Comparison of ENCODE assay signal across 1 cellular context in the genomic region with DNA sequence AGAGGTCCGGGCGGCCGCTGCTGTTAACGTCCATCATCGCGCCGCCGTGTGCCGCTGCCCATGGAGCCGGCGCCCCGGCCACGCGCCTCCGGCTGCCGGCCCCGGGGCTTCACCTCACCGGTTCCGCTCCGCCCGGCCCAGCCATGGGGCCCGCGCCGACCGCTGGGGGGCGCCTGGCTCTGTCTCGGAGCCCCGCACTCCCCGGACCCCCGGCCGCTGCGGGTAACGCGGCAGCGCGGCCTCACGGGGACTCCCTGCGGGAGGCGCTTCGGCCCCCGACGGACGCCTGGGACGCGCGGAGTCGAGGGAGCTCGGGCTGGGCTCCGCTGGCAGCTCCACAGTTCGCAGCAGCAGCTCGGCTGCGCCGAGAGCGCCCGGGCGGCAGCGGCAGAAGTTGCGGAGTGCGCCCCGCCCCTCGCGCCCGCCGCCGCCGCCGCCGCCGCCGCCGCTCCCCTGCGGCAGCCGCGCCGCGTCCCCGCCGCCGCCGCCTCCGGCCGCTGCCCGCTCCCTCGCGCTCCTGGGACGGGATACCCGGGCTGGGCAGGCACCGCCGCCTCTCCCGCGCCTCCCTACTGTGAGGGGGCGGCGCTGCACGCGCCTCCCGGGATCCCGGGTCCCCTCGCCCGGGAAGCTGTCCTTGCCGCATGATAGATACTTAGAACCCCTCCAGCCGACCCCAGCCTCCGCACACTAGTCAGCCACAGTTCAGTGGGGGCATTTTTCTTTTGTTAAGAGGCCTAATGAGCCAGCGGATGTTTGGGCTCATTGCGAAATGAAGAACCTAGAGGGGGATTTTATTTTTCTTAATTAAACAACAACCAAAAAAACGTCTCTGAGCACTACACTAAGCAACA.
TF ChIP-seq lines count a peak whose summit lies in the region.

A gene (minus strand): TSS at position 405 of the 854 bp plus-strand sequence. CDS start 368 bp downstream, at position 37.

TF ChIP-seq in HepG2, 621 proteins besides CTCF, POLR2A, EP300 and RAD21 (continued from another document and continues in another):
- TF ChIP-seq, protein P1, sequence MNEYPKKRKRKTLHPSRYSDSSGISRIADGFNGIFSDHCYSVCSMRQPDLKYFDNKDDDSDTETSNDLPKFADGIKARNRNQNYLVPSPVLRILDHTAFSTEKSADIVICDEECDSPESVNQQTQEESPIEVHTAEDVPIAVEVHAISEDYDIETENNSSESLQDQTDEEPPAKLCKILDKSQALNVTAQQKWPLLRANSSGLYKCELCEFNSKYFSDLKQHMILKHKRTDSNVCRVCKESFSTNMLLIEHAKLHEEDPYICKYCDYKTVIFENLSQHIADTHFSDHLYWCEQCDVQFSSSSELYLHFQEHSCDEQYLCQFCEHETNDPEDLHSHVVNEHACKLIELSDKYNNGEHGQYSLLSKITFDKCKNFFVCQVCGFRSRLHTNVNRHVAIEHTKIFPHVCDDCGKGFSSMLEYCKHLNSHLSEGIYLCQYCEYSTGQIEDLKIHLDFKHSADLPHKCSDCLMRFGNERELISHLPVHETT (CRISPR knock-in tag; conservative IDR thresholded peaks at IDR 0.05): no peak
- TF ChIP-seq ZNF335 (CRISPR knock-in tag; IDR thresholded peaks at IDR 0.05): no peak
- TF ChIP-seq ZNF878 (CRISPR knock-in tag; IDR thresholded peaks at IDR 0.05): no peak
- no peak for TF ChIP-seq KLF13 (CRISPR knock-in tag; IDR thresholded peaks at IDR 0.05)
- TF ChIP-seq ZNF260 (CRISPR knock-in tag; IDR thresholded peaks at IDR 0.05; ENCODE audit: borderline replicate concordance, low read depth): no peak
- TF ChIP-seq SP2 (CRISPR knock-in tag; IDR thresholded peaks at IDR 0.05): no peak
- no peak for TF ChIP-seq JARID2 (CRISPR knock-in tag; IDR thresholded peaks at IDR 0.05; ENCODE audit: insufficient replicate concordance)
- TF ChIP-seq ZNF790 (CRISPR knock-in tag; IDR thresholded peaks at IDR 0.05; ENCODE audit: borderline replicate concordance): no peak
- TF ChIP-seq, protein P2, sequence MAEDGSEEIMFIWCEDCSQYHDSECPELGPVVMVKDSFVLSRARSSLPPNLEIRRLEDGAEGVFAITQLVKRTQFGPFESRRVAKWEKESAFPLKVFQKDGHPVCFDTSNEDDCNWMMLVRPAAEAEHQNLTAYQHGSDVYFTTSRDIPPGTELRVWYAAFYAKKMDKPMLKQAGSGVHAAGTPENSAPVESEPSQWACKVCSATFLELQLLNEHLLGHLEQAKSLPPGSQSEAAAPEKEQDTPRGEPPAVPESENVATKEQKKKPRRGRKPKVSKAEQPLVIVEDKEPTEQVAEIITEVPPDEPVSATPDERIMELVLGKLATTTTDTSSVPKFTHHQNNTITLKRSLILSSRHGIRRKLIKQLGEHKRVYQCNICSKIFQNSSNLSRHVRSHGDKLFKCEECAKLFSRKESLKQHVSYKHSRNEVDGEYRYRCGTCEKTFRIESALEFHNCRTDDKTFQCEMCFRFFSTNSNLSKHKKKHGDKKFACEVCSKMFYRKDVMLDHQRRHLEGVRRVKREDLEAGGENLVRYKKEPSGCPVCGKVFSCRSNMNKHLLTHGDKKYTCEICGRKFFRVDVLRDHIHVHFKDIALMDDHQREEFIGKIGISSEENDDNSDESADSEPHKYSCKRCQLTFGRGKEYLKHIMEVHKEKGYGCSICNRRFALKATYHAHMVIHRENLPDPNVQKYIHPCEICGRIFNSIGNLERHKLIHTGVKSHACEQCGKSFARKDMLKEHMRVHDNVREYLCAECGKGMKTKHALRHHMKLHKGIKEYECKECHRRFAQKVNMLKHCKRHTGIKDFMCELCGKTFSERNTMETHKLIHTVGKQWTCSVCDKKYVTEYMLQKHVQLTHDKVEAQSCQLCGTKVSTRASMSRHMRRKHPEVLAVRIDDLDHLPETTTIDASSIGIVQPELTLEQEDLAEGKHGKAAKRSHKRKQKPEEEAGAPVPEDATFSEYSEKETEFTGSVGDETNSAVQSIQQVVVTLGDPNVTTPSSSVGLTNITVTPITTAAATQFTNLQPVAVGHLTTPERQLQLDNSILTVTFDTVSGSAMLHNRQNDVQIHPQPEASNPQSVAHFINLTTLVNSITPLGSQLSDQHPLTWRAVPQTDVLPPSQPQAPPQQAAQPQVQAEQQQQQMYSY (CRISPR knock-in tag; IDR thresholded peaks at IDR 0.05): no peak
- TF ChIP-seq PITX1 (CRISPR knock-in tag; IDR thresholded peaks at IDR 0.05): no peak
- peak; percentile 32; the same call in 1 of the 2 replicates for TF ChIP-seq ZNF709 (CRISPR knock-in tag; IDR thresholded peaks at IDR 0.05)
- TF ChIP-seq, protein P3, sequence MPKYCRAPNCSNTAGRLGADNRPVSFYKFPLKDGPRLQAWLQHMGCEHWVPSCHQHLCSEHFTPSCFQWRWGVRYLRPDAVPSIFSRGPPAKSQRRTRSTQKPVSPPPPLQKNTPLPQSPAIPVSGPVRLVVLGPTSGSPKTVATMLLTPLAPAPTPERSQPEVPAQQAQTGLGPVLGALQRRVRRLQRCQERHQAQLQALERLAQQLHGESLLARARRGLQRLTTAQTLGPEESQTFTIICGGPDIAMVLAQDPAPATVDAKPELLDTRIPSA (CRISPR knock-in tag; IDR thresholded peaks at IDR 0.05; ENCODE audit: borderline replicate concordance): no peak
- TF ChIP-seq, protein P4, sequence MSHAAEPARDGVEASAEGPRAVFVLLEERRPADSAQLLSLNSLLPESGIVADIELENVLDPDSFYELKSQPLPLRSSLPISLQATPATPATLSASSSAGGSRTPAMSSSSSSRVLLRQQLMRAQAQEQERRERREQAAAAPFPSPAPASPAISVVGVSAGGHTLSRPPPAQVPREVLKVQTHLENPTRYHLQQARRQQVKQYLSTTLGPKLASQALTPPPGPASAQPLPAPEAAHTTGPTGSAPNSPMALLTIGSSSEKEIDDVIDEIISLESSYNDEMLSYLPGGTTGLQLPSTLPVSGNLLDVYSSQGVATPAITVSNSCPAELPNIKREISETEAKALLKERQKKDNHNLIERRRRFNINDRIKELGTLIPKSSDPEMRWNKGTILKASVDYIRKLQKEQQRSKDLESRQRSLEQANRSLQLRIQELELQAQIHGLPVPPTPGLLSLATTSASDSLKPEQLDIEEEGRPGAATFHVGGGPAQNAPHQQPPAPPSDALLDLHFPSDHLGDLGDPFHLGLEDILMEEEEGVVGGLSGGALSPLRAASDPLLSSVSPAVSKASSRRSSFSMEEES (CRISPR knock-in tag; IDR thresholded peaks at IDR 0.05): no peak
- TF ChIP-seq, protein P5, sequence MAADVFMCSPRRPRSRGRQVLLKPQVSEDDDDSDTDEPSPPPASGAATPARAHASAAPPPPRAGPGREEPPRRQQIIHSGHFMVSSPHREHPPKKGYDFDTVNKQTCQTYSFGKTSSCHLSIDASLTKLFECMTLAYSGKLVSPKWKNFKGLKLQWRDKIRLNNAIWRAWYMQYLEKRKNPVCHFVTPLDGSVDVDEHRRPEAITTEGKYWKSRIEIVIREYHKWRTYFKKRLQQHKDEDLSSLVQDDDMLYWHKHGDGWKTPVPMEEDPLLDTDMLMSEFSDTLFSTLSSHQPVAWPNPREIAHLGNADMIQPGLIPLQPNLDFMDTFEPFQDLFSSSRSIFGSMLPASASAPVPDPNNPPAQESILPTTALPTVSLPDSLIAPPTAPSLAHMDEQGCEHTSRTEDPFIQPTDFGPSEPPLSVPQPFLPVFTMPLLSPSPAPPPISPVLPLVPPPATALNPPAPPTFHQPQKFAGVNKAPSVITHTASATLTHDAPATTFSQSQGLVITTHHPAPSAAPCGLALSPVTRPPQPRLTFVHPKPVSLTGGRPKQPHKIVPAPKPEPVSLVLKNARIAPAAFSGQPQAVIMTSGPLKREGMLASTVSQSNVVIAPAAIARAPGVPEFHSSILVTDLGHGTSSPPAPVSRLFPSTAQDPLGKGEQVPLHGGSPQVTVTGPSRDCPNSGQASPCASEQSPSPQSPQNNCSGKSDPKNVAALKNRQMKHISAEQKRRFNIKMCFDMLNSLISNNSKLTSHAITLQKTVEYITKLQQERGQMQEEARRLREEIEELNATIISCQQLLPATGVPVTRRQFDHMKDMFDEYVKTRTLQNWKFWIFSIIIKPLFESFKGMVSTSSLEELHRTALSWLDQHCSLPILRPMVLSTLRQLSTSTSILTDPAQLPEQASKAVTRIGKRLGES (CRISPR knock-in tag; IDR thresholded peaks at IDR 0.05; ENCODE audit: borderline replicate concordance): no peak
- no peak for TF ChIP-seq IRX3 (CRISPR knock-in tag; IDR thresholded peaks at IDR 0.05; ENCODE audit: borderline replicate concordance, low read depth)
- no peak for TF ChIP-seq ZNF569 (CRISPR knock-in tag; IDR thresholded peaks at IDR 0.05; ENCODE audit: borderline replicate concordance)
- no peak for TF ChIP-seq NCOA1 (CRISPR knock-in tag; IDR thresholded peaks at IDR 0.05)
- TF ChIP-seq TBL1XR1 (IDR thresholded peaks at IDR 0.05; ENCODE audit: borderline replicate concordance, low read length, partially characterized antibody): no peak
- no peak for TF ChIP-seq CEBPG (CRISPR knock-in tag; IDR thresholded peaks at IDR 0.05)
- TF ChIP-seq CEBPB (IDR thresholded peaks at IDR 0.05; ENCODE audit: borderline replicate concordance, low read depth, low read length): no peak
- TF ChIP-seq ZNF329 (CRISPR knock-in tag; IDR thresholded peaks at IDR 0.05; ENCODE audit: low read depth): 0 out of 2 replicates have a peak, but pooled peaks have one; percentile 30
- peak; percentile 32; the same call in 1 of the 2 replicates for TF ChIP-seq GABPB1 (CRISPR knock-in tag; IDR thresholded peaks at IDR 0.05)
- TF ChIP-seq, protein P6, sequence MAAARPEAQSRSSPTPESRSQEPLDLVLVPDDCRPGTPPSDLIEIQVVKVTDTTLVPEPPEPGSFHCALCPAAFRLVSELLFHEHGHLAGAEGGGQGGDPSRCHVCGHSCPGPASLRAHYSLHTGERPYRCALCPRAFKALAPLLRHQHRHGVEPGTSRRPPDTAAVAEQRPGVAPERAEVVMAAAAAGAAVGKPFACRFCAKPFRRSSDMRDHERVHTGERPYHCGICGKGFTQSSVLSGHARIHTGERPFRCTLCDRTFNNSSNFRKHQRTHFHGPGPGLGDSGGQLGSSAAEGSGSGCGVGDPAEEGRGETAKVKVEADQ (CRISPR knock-in tag; IDR thresholded peaks at IDR 0.05; ENCODE audit: borderline replicate concordance): no peak
- TF ChIP-seq, protein P7, sequence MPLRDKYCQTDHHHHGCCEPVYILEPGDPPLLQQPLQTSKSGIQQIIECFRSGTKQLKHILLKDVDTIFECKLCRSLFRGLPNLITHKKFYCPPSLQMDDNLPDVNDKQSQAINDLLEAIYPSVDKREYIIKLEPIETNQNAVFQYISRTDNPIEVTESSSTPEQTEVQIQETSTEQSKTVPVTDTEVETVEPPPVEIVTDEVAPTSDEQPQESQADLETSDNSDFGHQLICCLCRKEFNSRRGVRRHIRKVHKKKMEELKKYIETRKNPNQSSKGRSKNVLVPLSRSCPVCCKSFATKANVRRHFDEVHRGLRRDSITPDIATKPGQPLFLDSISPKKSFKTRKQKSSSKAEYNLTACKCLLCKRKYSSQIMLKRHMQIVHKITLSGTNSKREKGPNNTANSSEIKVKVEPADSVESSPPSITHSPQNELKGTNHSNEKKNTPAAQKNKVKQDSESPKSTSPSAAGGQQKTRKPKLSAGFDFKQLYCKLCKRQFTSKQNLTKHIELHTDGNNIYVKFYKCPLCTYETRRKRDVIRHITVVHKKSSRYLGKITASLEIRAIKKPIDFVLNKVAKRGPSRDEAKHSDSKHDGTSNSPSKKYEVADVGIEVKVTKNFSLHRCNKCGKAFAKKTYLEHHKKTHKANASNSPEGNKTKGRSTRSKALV (CRISPR knock-in tag; IDR thresholded peaks at IDR 0.05): no peak
- TF ChIP-seq ZNF616 (CRISPR knock-in tag; IDR thresholded peaks at IDR 0.05; ENCODE audit: low read depth): no peak
- TF ChIP-seq, protein P8, sequence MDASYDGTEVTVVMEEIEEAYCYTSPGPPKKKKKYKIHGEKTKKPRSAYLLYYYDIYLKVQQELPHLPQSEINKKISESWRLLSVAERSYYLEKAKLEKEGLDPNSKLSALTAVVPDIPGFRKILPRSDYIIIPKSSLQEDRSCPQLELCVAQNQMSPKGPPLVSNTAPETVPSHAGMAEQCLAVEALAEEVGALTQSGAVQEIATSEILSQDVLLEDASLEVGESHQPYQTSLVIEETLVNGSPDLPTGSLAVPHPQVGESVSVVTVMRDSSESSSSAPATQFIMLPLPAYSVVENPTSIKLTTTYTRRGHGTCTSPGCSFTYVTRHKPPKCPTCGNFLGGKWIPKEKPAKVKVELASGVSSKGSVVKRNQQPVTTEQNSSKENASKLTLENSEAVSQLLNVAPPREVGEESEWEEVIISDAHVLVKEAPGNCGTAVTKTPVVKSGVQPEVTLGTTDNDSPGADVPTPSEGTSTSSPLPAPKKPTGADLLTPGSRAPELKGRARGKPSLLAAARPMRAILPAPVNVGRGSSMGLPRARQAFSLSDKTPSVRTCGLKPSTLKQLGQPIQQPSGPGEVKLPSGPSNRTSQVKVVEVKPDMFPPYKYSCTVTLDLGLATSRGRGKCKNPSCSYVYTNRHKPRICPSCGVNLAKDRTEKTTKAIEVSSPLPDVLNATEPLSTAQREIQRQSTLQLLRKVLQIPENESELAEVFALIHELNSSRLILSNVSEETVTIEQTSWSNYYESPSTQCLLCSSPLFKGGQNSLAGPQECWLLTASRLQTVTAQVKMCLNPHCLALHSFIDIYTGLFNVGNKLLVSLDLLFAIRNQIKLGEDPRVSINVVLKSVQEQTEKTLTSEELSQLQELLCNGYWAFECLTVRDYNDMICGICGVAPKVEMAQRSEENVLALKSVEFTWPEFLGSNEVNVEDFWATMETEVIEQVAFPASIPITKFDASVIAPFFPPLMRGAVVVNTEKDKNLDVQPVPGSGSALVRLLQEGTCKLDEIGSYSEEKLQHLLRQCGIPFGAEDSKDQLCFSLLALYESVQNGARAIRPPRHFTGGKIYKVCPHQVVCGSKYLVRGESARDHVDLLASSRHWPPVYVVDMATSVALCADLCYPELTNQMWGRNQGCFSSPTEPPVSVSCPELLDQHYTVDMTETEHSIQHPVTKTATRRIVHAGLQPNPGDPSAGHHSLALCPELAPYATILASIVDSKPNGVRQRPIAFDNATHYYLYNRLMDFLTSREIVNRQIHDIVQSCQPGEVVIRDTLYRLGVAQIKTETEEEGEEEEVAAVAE (CRISPR knock-in tag; IDR thresholded peaks at IDR 0.05; ENCODE audit: borderline replicate concordance): no peak
- TF ChIP-seq, protein P9, sequence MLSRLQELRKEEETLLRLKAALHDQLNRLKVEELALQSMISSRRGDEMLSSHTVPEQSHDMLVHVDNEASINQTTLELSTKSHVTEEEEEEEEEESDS (CRISPR knock-in tag; IDR thresholded peaks at IDR 0.05; ENCODE audit: borderline replicate concordance): no peak
- TF ChIP-seq, protein P10, sequence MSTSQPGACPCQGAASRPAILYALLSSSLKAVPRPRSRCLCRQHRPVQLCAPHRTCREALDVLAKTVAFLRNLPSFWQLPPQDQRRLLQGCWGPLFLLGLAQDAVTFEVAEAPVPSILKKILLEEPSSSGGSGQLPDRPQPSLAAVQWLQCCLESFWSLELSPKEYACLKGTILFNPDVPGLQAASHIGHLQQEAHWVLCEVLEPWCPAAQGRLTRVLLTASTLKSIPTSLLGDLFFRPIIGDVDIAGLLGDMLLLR (CRISPR knock-in tag; IDR thresholded peaks at IDR 0.05): no peak
- no peak for TF ChIP-seq HMGA1 (CRISPR knock-in tag; conservative IDR thresholded peaks at IDR 0.05)
- no peak for TF ChIP-seq ZNF766 (CRISPR knock-in tag; IDR thresholded peaks at IDR 0.05; ENCODE audit: borderline replicate concordance)
- no peak for TF ChIP-seq SOX13 (IDR thresholded peaks at IDR 0.05)
- no peak for TF ChIP-seq SOX13 (CRISPR knock-in tag; conservative IDR thresholded peaks at IDR 0.05 in 1 of 2, IDR thresholded peaks at IDR 0.05 in 1 of 2)
- TF ChIP-seq ZNF720 (CRISPR knock-in tag; IDR thresholded peaks at IDR 0.05): no peak
- TF ChIP-seq ERF (CRISPR knock-in tag; IDR thresholded peaks at IDR 0.05): no peak
- peak; percentile 45 for TF ChIP-seq YY1 (IDR thresholded peaks at IDR 0.05; ENCODE audit: insufficient read depth, insufficient replicate concordance, low read depth, low read length)
- TF ChIP-seq ZNF75D (CRISPR knock-in tag; IDR thresholded peaks at IDR 0.05; ENCODE audit: borderline replicate concordance): no peak
- TF ChIP-seq ZNF121 (CRISPR knock-in tag; IDR thresholded peaks at IDR 0.05): no peak
- no peak for TF ChIP-seq SNAPC2 (CRISPR knock-in tag; IDR thresholded peaks at IDR 0.05)
- TF ChIP-seq ZFP1 (CRISPR knock-in tag; IDR thresholded peaks at IDR 0.05): no peak
